In the genomic region with DNA sequence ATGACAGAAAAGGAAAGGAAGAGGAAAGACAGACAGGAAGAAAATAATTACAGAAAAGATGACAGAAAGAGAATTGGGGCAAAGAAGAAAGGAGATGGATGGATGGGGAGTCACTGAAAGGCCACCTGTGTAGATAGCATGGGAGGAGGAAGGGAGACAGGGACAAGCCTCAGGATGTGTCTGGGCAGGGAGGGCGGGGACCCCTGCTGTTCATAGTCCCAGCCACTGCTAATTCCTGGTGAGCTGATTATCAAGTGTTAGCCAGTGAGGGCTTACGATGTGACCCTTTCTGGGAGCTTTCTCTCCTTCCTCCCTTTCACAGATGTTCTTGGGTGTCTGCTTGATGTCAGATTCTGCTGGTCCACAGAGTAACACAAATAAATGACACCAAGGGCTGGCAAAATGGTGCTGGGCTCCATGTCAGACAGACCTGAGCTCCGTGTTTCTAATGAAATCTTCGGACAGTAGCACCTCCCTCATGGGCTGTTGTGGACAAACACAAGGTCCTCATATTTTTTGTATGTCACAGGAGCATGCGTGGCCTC, we compare ENCODE assay signal across 15 cellular contexts. TPM values are rescaled to one million over a fixed set of nuclear protein-coding genes. Genes with fewer than 3 reads are reported as not detected.
DNase-seq lines count a peak whose midpoint lies in the region; ATAC-seq and TF ChIP-seq lines count a peak whose summit lies in the region.
"Had no signal": no experiment of that assay in that cellular context is flagged by ENCODE, and none has a peak within 500 bp of the region (broad histone marks: within the 10 kb centered on the region; RNA-seq: fewer than 3 reads in every experiment).

No MANE protein-coding gene starts in this region.

- no peak overlapping the region for H2AFZ ChIP-seq in GM23248

- peak; percentile 3 for TF ChIP-seq CTCF in brain microvascular endothelial cell (IDR thresholded peaks at IDR 0.05; ENCODE audit: low read depth, low read length, missing control alignments)
- TF ChIP-seq CTCF in osteocyte (IDR thresholded peaks at IDR 0.05) = no peak

- no peaks in the 10 kb centered on the region for H4K20me1 ChIP-seq in GM23248 (ENCODE audit: insufficient read depth)
- H4K20me1 ChIP-seq: BLaER1 had no signal

- H3K4me3 Mint-ChIP-seq in osteocyte (ENCODE audit: unreplicated experiment) = no peak overlapping the region
- H3K4me3 Mint-ChIP-seq: IgD-negative memory B cell had no signal

- in situ Hi-C loops in GM23248 (cut with MboI) = no loop called here
- in situ Hi-C loops in brain microvascular endothelial cell (cut with HindIII; ENCODE audit: low pct_ligation_motif_present, low sequenced_read_pairs) = no loop called here

- no peaks in the 10 kb centered on the region for H3K9me2 ChIP-seq in GM23248 (ENCODE audit: insufficient read depth)

- H3F3A ChIP-seq in GM23248 (ENCODE audit: insufficient read depth) = peaks cover 55% of the 10 kb centered on the region

- H3K36me3 Mint-ChIP-seq in osteocyte (ENCODE audit: unreplicated experiment) = no peaks in the 10 kb centered on the region
- H3K36me3 Mint-ChIP-seq: IgD-negative memory B cell had no signal

- H3K27me3 ChIP-seq in GM23248 (replicated peaks; ENCODE audit: insufficient read depth) (no peaks in the 10 kb centered on the region), brain microvascular endothelial cell (replicated peaks) (no peaks in the 10 kb centered on the region)
- H3K27me3 ChIP-seq: BLaER1, SJSA1 had no signal

- H3K9ac ChIP-seq in GM23248 = no peak overlapping the region
- H3K9ac ChIP-seq: BLaER1 had no signal

- H3K27me3 Mint-ChIP-seq in osteocyte (ENCODE audit: unreplicated experiment) = peaks cover 7% of the 10 kb centered on the region

- H3K4me1 ChIP-seq in GM23248 (ENCODE audit: insufficient read depth) = peaks cover 69% of the 10 kb centered on the region

- no peaks in the 10 kb centered on the region for H3K9me3 ChIP-seq in GM23248 (ENCODE audit: low read depth)
- H3K9me3 ChIP-seq: BLaER1, SJSA1 had no signal

- H3K36me3 ChIP-seq in GM23248 (ENCODE audit: low read depth) (no peaks in the 10 kb centered on the region), brain microvascular endothelial cell (replicated peaks) (no peaks in the 10 kb centered on the region)
- H3K36me3 ChIP-seq: BLaER1, SJSA1 had no signal

- no peak overlapping the region for H3K27ac Mint-ChIP-seq in osteocyte (ENCODE audit: unreplicated experiment)
- H3K27ac Mint-ChIP-seq: IgD-negative memory B cell had no signal

- peaks cover 46% of the 10 kb centered on the region for H3K79me2 ChIP-seq in GM23248 (ENCODE audit: insufficient read depth)

- DNase-seq in GM23248 = no peak
- DNase-seq in NCI-H69 (lab: John Stamatoyannopoulos, UW) = peak; percentile 71
- DNase-seq in brain microvascular endothelial cell = no peak
- DNase-seq in osteocyte (ENCODE audit: extremely low spot score, unreplicated experiment) = peak; percentile 57
- DNase-seq in midbrain (lab: John Stamatoyannopoulos, UW) = no peak
- no peak for DNase-seq in activated naive CD4-positive, alpha-beta T cell treated with Interleukin-2 at 50 U/mL for 16 hours
- DNase-seq: HCEC 1CT, NCI-H1694 treated with DMSO at 0.1 percent for 48 hours, NCI-H748 treated with DMSO at 0.1 percent for 48 hours, SW 1271 had no signal

- H3K4me1 Mint-ChIP-seq in osteocyte (ENCODE audit: unreplicated experiment) = peaks cover 18% of the 10 kb centered on the region
- H3K4me1 Mint-ChIP-seq: IgD-negative memory B cell had no signal

- WGBS in GM23248 (ENCODE audit: low coverage in 1 of 2, low lambda C conversion rate in 2 of 2, missing lambda C conversion rate in 2 of 2), 2 experiments = 91 to 99% methylated on average over 5 of the region's 5 CpGs

- no peaks in the 10 kb centered on the region for H3K9me3 Mint-ChIP-seq in osteocyte (ENCODE audit: unreplicated experiment)
- H3K9me3 Mint-ChIP-seq: IgD-negative memory B cell had no signal

- peak overlapping the region; percentile 97 for H3K27ac ChIP-seq in GM23248
- H3K27ac ChIP-seq in brain microvascular endothelial cell = peak overlapping the region; percentile 97
- H3K27ac ChIP-seq: BLaER1 had no signal

- H3K4me2 ChIP-seq in GM23248 (ENCODE audit: unreplicated experiment) = no peak overlapping the region
- H3K4me2 ChIP-seq: BLaER1 had no signal

- no peak overlapping the region for H3K4me3 ChIP-seq in GM23248
- H3K4me3 ChIP-seq in brain microvascular endothelial cell (ENCODE audit: low read depth, low read length) = no peak overlapping the region
- H3K4me3 ChIP-seq: BLaER1, SJSA1 had no signal

- no peak for ATAC-seq in GM21528 (IDR thresholded peaks at IDR 0.05; ENCODE audit: low FRiP score, unreplicated experiment)

RNA-seq across cellular contexts. Expression of a gene that starts 13.6 kb away (rescaled TPM):
- total RNA-seq in GM23248 (2014; rRNA removed; shearing (Covaris generic)) = 10.1 and 13.5 TPM in 2 replicates
- 1.4 and 1.6 TPM in 2 replicates for polyA plus RNA-seq in GM23248 (2016; fragmentation: Nextera tagmentation; extraction: Ambion mirVana)
- 0.73 and 1.2 TPM in 2 replicates for total RNA-seq in osteocyte
- total RNA-seq: HT-29 had no signal
- polyA plus RNA-seq: IgD-negative memory B cell had no signal

Comparison
In these comparisons a context has a peak if more than half of its experiments do, and no peak if none do; other contexts are left out.
1. DNase-seq: peak in NCI-H69 (single experiment) and osteocyte (single experiment); none in GM23248 (single experiment), brain microvascular endothelial cell (single experiment), midbrain (single experiment) and activated naive CD4-positive, alpha-beta T cell treated with Interleukin-2 at 50 U/mL for 16 hours (single experiment).